In the genomic region with DNA sequence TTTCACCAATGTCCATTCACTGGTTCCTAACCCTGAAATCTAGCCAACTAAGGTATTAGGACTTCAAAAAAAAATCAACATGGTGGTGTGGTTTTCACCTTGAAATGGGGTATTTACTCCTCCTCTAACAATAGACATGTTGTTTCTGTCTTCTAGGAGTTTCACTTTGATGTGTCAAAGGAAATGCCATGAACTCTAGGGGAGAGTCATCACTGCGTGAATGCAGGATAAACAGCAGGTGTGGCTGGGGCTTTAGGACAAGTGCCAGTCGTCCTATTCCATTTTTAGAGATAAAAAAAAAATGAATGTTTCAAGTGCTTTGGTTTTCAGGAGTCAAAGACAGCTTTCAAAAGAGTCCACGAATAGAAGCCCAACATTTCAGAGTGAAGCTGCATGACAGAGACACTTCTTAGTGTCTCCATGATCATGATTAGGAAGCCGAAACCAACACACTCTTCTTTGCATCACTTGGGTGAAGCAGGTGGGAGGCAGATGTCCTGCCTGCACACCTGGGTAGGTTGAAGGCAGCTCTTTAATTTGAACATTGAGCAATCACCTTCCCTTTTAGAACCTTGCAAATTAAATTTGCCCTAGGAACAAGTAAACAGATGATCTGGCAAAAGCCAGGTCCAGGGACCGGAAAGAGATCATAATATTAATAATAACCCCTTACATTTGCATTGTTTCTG, we compare ENCODE assay signal across 11 cellular contexts.
A peak's percentile ranks its signal among the peaks of the same experiment; 100 is the strongest.
DNase-seq lines count a peak whose midpoint lies in the region; ATAC-seq and TF ChIP-seq lines count a peak whose summit lies in the region.
"Had no signal": no experiment of that assay in that cellular context is flagged by ENCODE, and none has a peak within 500 bp of the region (broad histone marks: within the 10 kb centered on the region; RNA-seq: fewer than 3 reads in every experiment).

No MANE protein-coding gene starts in this region.

- no peaks in the 10 kb centered on the region for H4K20me1 ChIP-seq in OCI-LY7 (ENCODE audit: insufficient read depth, low read length)

- no peaks in the 10 kb centered on the region for H3K9me3 ChIP-seq in OCI-LY7 (ENCODE audit: low read length)
- H3K9me3 ChIP-seq in colonic mucosa, result no peaks in the 10 kb centered on the region
- no peaks in the 10 kb centered on the region for H3K9me3 ChIP-seq in testis

- H3K4me1 ChIP-seq in OCI-LY7 (ENCODE audit: insufficient read depth, low read length, poor library complexity, severe bottlenecking) (peaks cover 50% of the 10 kb centered on the region), colonic mucosa (peaks cover 15% of the 10 kb centered on the region), testis (peaks cover 5% of the 10 kb centered on the region)

- H3K9ac ChIP-seq in colonic mucosa (ENCODE audit: low read depth in 2 of 2, low read length in 2 of 2), result no peak overlapping the region

- TF ChIP-seq POLR2A in testis (IDR thresholded peaks at IDR 0.05), result no peak

- H3K36me3 ChIP-seq in OCI-LY7 (ENCODE audit: insufficient read depth, low read length) (no peaks in the 10 kb centered on the region), colonic mucosa (no peaks in the 10 kb centered on the region), testis (ENCODE audit: low read depth, missing control alignments) (no peaks in the 10 kb centered on the region)

- no TSS peak for BruUV-seq in OCI-LY7 (replicated peaks; lab: Mats Ljungman, UMichigan)

- CTCF ChIA-PET in OCI-LY7 (lab: Charles Lee; ENCODE audit: unreplicated experiment), result no interaction called here

- H2AFZ ChIP-seq in OCI-LY7 (ENCODE audit: low read length), result peak overlapping the region; percentile 44; the same call in 1 of the 2 replicates

- H3K27me3 ChIP-seq in colonic mucosa (no peaks in the 10 kb centered on the region), testis (no peaks in the 10 kb centered on the region)

- TF ChIP-seq CTCF in OCI-LY7 (conservative IDR thresholded peaks at IDR 0.05; ENCODE audit: low read length) (no peak), colonic mucosa (IDR thresholded peaks at IDR 0.05) (no peak), coronary artery (IDR thresholded peaks at IDR 0.05) (no peak), testis (IDR thresholded peaks at IDR 0.05) (no peak)

- H3K4me3 ChIP-seq in OCI-LY7 (ENCODE audit: low read depth, low read length, poor library complexity, severe bottlenecking) (peak overlapping the region; percentile 47), colonic mucosa (no peak overlapping the region), coronary artery (no peak overlapping the region), testis (no peak overlapping the region)

- 72 to 79% methylated on average over 5 of the region's 5 CpGs for WGBS in testis, 2 donors

- DNase-seq in COR-L47 (lab: John Stamatoyannopoulos, UW) (peak; percentile 43), OCI-LY7 (ENCODE audit: low spot score) (peak; percentile 90), colonic mucosa (no peak), coronary artery (ENCODE audit: low spot score) (no peak), testis (no peak), Right ventricle myocardium inferior (ENCODE audit: missing footprints) (no peak)
- DNase-seq: DMS79, naive B cell had no signal

- no peaks in the 10 kb centered on the region for H3K9me2 ChIP-seq in OCI-LY7 (ENCODE audit: insufficient read depth, low read length)

- POLR2A ChIA-PET in OCI-LY7 (lab: Charles Lee), result interaction anchor here (0.5 to 1.6 kb wide), 3 partner anchors 16 to 401 kb away, joined by 3 to 7 read pairs (median 4); no protein-coding TSS in a partner anchor

- H3K79me2 ChIP-seq in OCI-LY7 (ENCODE audit: insufficient read depth, low read depth, low read length), result no peaks in the 10 kb centered on the region

- H3K27ac ChIP-seq in OCI-LY7 (ENCODE audit: low read depth, low read length, poor library complexity, severe bottlenecking) (peak overlapping the region; percentile 84), colonic mucosa (no peak overlapping the region), coronary artery (no peak overlapping the region), testis (no peak overlapping the region)

- intact Hi-C loops in OCI-LY7 (cut with micrococcal nuclease; ENCODE audit: unreplicated experiment) (loop anchor here (1.0 to 5.0 kb wide), 4 partner anchors 79 to 327 kb away; no protein-coding TSS in a partner anchor), colonic mucosa (cut with DNase I) (no loop called here), testis (cut with DNase I; ENCODE audit: low total_unique reads) (no loop called here), Right ventricle myocardium inferior (cut with DNase I) (no loop called here)

- ATAC-seq in GM19324 (IDR thresholded peaks at IDR 0.05; ENCODE audit: low FRiP score, unreplicated experiment), result peak; percentile 89
- peak; percentile 96 for ATAC-seq in HG03066 (IDR thresholded peaks at IDR 0.05; ENCODE audit: low read depth, unreplicated experiment)
- no peak for ATAC-seq in Right ventricle myocardium inferior
- ATAC-seq: Panc1 had no signal

- peak overlapping the region; percentile 70 for H3K4me2 ChIP-seq in OCI-LY7 (ENCODE audit: low read length)

Comparison
In these comparisons a context has a peak if more than half of its experiments do, and no peak if none do; other contexts are left out.
1. DNase-seq: peak in COR-L47 (single experiment) and OCI-LY7 (single experiment); none in colonic mucosa (single experiment), coronary artery (single experiment), testis (single experiment) and Right ventricle myocardium inferior (single experiment).